Comparison of ENCODE assay signal across 8 cellular contexts in genomic region chr19:17605761-17606745, GRCh38. TPM values are rescaled to one million over a fixed set of nuclear protein-coding genes. Genes with fewer than 3 reads are reported as not detected.
A peak's percentile ranks its signal among the peaks of the same experiment; 100 is the strongest.
DNase-seq lines count a peak whose midpoint lies in the region; ATAC-seq and TF ChIP-seq lines count a peak whose summit lies in the region.

No MANE protein-coding gene starts in this region.

- H3K4me1 ChIP-seq in ascending aorta = peaks cover 0 to 3% of the 10 kb centered on the region in 2 donors

- no peaks in the 10 kb centered on the region for H3K9me3 ChIP-seq in ascending aorta

- TF ChIP-seq CTCF in ascending aorta (IDR thresholded peaks at IDR 0.05) = peak; percentile 60 to 80 (median 69)

- ATAC-seq in GM21619 (IDR thresholded peaks at IDR 0.05; ENCODE audit: unreplicated experiment) = peak; percentile 67

- H3K27me3 ChIP-seq in ascending aorta = no peaks in the 10 kb centered on the region

- H3K4me3 ChIP-seq in ascending aorta (peak overlapping the region; percentile 40 to 59), skeletal muscle cell (ENCODE audit: low read depth, low read length) (peak overlapping the region; percentile 51)

- H3K27ac ChIP-seq in ascending aorta = peak overlapping the region in 1 of 2 donors; percentile 14

- DNase-seq in DMS153 treated with DMSO at 0.1 percent for 48 hours (lab: John Stamatoyannopoulos, UW; ENCODE audit: unreplicated experiment) (peak; percentile 29), Kasumi-1 (lab: John Stamatoyannopoulos, UW) (peak; percentile 88 to 89), T-helper 2 cell (peak; percentile 59 to 87 (median 70)), ascending aorta (ENCODE audit: low spot score in 2 of 2) (peak; percentile 29 to 81), iPS DF 4.7 (ENCODE audit: extremely low read depth, low spot score) (peak; percentile 64), skeletal muscle cell (ENCODE audit: low read depth) (peak; percentile 36), SK-N-DZ (ENCODE audit: low spot score) (no peak)

- no peaks in the 10 kb centered on the region for H3K36me3 ChIP-seq in ascending aorta

- intact Hi-C loops in ascending aorta (cut with DNase I) = loop anchor here (2.0 to 5.0 kb wide), 3 partner anchors 66 to 161 kb away; partner anchors contain the start of gene UNC13A

RNA-seq across cellular contexts. Expression of gene COLGALT1, which starts 50.6 kb away (rescaled TPM):
- 95.4 TPM for total RNA-seq in ascending aorta
- 34.4 and 39.1 TPM in 2 replicates for polyA plus RNA-seq in SK-N-DZ (2014; cell fraction: cytosol; rRNA removed)
- 36.3 and 44.9 TPM in 2 replicates for polyA plus RNA-seq in SK-N-DZ (2014; cell fraction: nucleus; rRNA removed)
